In genomic region chrX:3679669-3680068, GRCh38 we compare ENCODE assay signal across 14 cellular contexts. TPM values are rescaled to one million over a fixed set of nuclear protein-coding genes. Genes with fewer than 3 reads are reported as not detected.
DNase-seq lines count a peak whose midpoint lies in the region; ATAC-seq and TF ChIP-seq lines count a peak whose summit lies in the region.
"Had no signal": no experiment of that assay in that cellular context is flagged by ENCODE, and none has a peak within 500 bp of the region (broad histone marks: within the 10 kb centered on the region; RNA-seq: fewer than 3 reads in every experiment).

No MANE protein-coding gene starts in this region.

- no peaks in the 10 kb centered on the region for H3K9me3 Mint-ChIP-seq in activated naive CD4-positive, alpha-beta T cell treated with anti-CD3 and anti-CD28 coated beads, Interleukin-2, amount 10 ng/mL, durations not matched to agents 7 days and 5 days
- H3K9me3 Mint-ChIP-seq in activated naive CD4-positive, alpha-beta T cell treated with anti-CD3 and anti-CD28 coated beads for 36 hours: no peaks in the 10 kb centered on the region

- intact Hi-C loops in activated naive CD4-positive, alpha-beta T cell treated with anti-CD3 and anti-CD28 coated beads for 36 hours (cut with micrococcal nuclease): no loop called here
- intact Hi-C loops in left colon (cut with DNase I, micrococcal nuclease): no loop called here

- WGBS in upper lobe of left lung, 2 donors: 80 to 94% methylated on average over 4 of the region's 4 CpGs

- H3K27me3 ChIP-seq in upper lobe of left lung: no peaks in the 10 kb centered on the region
- H3K27me3 ChIP-seq: BLaER1 had no signal

- no peaks in the 10 kb centered on the region for H3K36me3 ChIP-seq in upper lobe of left lung
- H3K36me3 ChIP-seq: HAP-1 had no signal

- peaks cover 26% of the 10 kb centered on the region for H3K36me3 Mint-ChIP-seq in activated naive CD4-positive, alpha-beta T cell treated with anti-CD3 and anti-CD28 coated beads, Interleukin-2, amount 10 ng/mL, durations not matched to agents 7 days and 5 days
- H3K36me3 Mint-ChIP-seq in activated naive CD4-positive, alpha-beta T cell treated with anti-CD3 and anti-CD28 coated beads for 36 hours (ENCODE audit: low read depth): peaks cover 4% of the 10 kb centered on the region
- H3K36me3 Mint-ChIP-seq in T-helper 17 cell (ENCODE audit: low read depth): no peaks in the 10 kb centered on the region

- CTCF ChIA-PET in activated naive CD4-positive, alpha-beta T cell treated with anti-CD3 and anti-CD28 coated beads, Interleukin-2, amount 10 ng/mL, durations not matched to agents 7 days and 5 days (lab: Charles Lee): no interaction called here
- CTCF ChIA-PET in activated naive CD4-positive, alpha-beta T cell treated with anti-CD3 and anti-CD28 coated beads for 36 hours (lab: Charles Lee): no interaction called here

- no peaks in the 10 kb centered on the region for H3K27me3 Mint-ChIP-seq in activated naive CD4-positive, alpha-beta T cell treated with anti-CD3 and anti-CD28 coated beads, Interleukin-2, amount 10 ng/mL, durations not matched to agents 7 days and 5 days
- no peaks in the 10 kb centered on the region for H3K27me3 Mint-ChIP-seq in activated naive CD4-positive, alpha-beta T cell treated with anti-CD3 and anti-CD28 coated beads for 36 hours (ENCODE audit: low read depth)
- H3K27me3 Mint-ChIP-seq in T-helper 17 cell: no peaks in the 10 kb centered on the region

- no peak for TF ChIP-seq CTCF in upper lobe of left lung (IDR thresholded peaks at IDR 0.05)

- no peak for TF ChIP-seq POLR2A in upper lobe of left lung (IDR thresholded peaks at IDR 0.05)

- no peak overlapping the region for H3K4me3 ChIP-seq in upper lobe of left lung
- H3K4me3 ChIP-seq: BLaER1, GM23248, HAP-1 had no signal

- H3K4me3 Mint-ChIP-seq in activated naive CD4-positive, alpha-beta T cell treated with anti-CD3 and anti-CD28 coated beads, Interleukin-2, amount 10 ng/mL, durations not matched to agents 7 days and 5 days: no peak overlapping the region
- H3K4me3 Mint-ChIP-seq in activated naive CD4-positive, alpha-beta T cell treated with anti-CD3 and anti-CD28 coated beads for 36 hours: no peak overlapping the region
- H3K4me3 Mint-ChIP-seq in T-helper 17 cell: no peak overlapping the region

- DNase-seq in activated naive CD4-positive, alpha-beta T cell treated with anti-CD3 and anti-CD28 coated beads, Interleukin-2, amount 10 ng/mL, durations not matched to agents 7 days and 5 days: no peak
- no peak for DNase-seq in activated naive CD4-positive, alpha-beta T cell treated with anti-CD3 and anti-CD28 coated beads for 36 hours
- DNase-seq in T-helper 17 cell: no peak
- DNase-seq in left colon: peak; percentile 43 to 70
- DNase-seq in NCI-H510A treated with DMSO at 0.1 percent for 48 hours (lab: John Stamatoyannopoulos, UW): no peak
- DNase-seq in NOMO-1 treated with dmso at 0.1 percent for 144 hours (lab: John Stamatoyannopoulos, UW; ENCODE audit: unreplicated experiment): no peak
- DNase-seq in upper lobe of left lung: no peak
- DNase-seq in activated CD8-positive, alpha-beta memory T cell treated with anti-CD3 and anti-CD28 coated beads, Interleukin-2, amount 50 U/mL, for 48 hours: no peak
- DNase-seq: 8988T, Caco-2, GF-D8, GM23248 had no signal

- H3K27ac ChIP-seq in upper lobe of left lung: no peak overlapping the region
- H3K27ac ChIP-seq: BLaER1, GM23248 had no signal

- H3K4me1 Mint-ChIP-seq in activated naive CD4-positive, alpha-beta T cell treated with anti-CD3 and anti-CD28 coated beads, Interleukin-2, amount 10 ng/mL, durations not matched to agents 7 days and 5 days: peaks cover 30% of the 10 kb centered on the region
- peaks cover 18% of the 10 kb centered on the region for H3K4me1 Mint-ChIP-seq in activated naive CD4-positive, alpha-beta T cell treated with anti-CD3 and anti-CD28 coated beads for 36 hours (ENCODE audit: low read depth)
- H3K4me1 Mint-ChIP-seq in T-helper 17 cell: peaks cover 20% of the 10 kb centered on the region

- ATAC-seq in T-helper 17 cell: no peak
- ATAC-seq in left colon: peak; percentile 96
- no peak for ATAC-seq in upper lobe of left lung (ENCODE audit: low FRiP score in 2 of 2)

- H3K9me3 ChIP-seq in T-helper 17 cell (ENCODE audit: control insufficient read depth, low read length, poor library complexity, severe bottlenecking): no peaks in the 10 kb centered on the region
- H3K9me3 ChIP-seq in upper lobe of left lung: no peaks in the 10 kb centered on the region
- H3K9me3 ChIP-seq: BLaER1, Caco-2, HAP-1 had no signal

- peak overlapping the region; percentile 65 for H3K27ac Mint-ChIP-seq in activated naive CD4-positive, alpha-beta T cell treated with anti-CD3 and anti-CD28 coated beads, Interleukin-2, amount 10 ng/mL, durations not matched to agents 7 days and 5 days
- H3K27ac Mint-ChIP-seq in activated naive CD4-positive, alpha-beta T cell treated with anti-CD3 and anti-CD28 coated beads for 36 hours: no peak overlapping the region
- peak overlapping the region; percentile 27 for H3K27ac Mint-ChIP-seq in T-helper 17 cell

- H3K4me1 ChIP-seq in upper lobe of left lung: peaks cover 0 to 8% (median 5%) of the 10 kb centered on the region in 4 donors
- H3K4me1 ChIP-seq: Caco-2, HAP-1 had no signal

- TF ChIP-seq EP300 in upper lobe of left lung (IDR thresholded peaks at IDR 0.05): no peak

RNA-seq across cellular contexts. Expression of gene PRKX, which starts 33.8 kb away (rescaled TPM):
- total RNA-seq in activated naive CD4-positive, alpha-beta T cell treated with anti-CD3 and anti-CD28 coated beads for 36 hours: 10 to 100 TPM; 57.0 to 57.6 TPM
- 10 to 100 TPM; 69.5 to 73.9 TPM for total RNA-seq in T-helper 17 cell
- total RNA-seq in left colon: 10 to 100 TPM; 26.8 to 29.3 TPM
- 10 to 100 TPM; 10.0 to 43.7 (median 19.6) TPM for total RNA-seq in upper lobe of left lung

Comparison
In these comparisons a context has a peak if more than half of its experiments do, and no peak if none do; other contexts are left out.
1. DNase-seq: peak in left colon (2 of 2); none in activated naive CD4-positive, alpha-beta T cell treated with anti-CD3 and anti-CD28 coated beads, Interleukin-2, amount 10 ng/mL, durations not matched to agents 7 days and 5 days (single experiment), activated naive CD4-positive, alpha-beta T cell treated with anti-CD3 and anti-CD28 coated beads for 36 hours (single experiment), T-helper 17 cell (0 of 3), NCI-H510A treated with DMSO at 0.1 percent for 48 hours (single experiment), NOMO-1 treated with dmso at 0.1 percent for 144 hours (single experiment), upper lobe of left lung (0 of 2) and activated CD8-positive, alpha-beta memory T cell treated with anti-CD3 and anti-CD28 coated beads, Interleukin-2, amount 50 U/mL, for 48 hours (single experiment).